Comparison of ENCODE assay signal across 13 cellular contexts in genomic region chr2:136254681-136255080, GRCh38.
DNase-seq lines count a peak whose midpoint lies in the region; ATAC-seq and TF ChIP-seq lines count a peak whose summit lies in the region.
"Had no signal": no experiment of that assay in that cellular context is flagged by ENCODE, and none has a peak within 500 bp of the region (broad histone marks: within the 10 kb centered on the region; RNA-seq: fewer than 3 reads in every experiment).

No MANE protein-coding gene starts in this region.

- intact Hi-C loops in CD8-positive, alpha-beta T cell (cut with DNase I, micrococcal nuclease), result loop anchor here (5.0 to 10.0 kb wide), 2 partner anchors 123 to 340 kb away; no protein-coding TSS in a partner anchor

- peaks cover 26% of the 10 kb centered on the region for H3K4me1 Mint-ChIP-seq in CD8-positive, alpha-beta T cell (ENCODE audit: low read depth)
- H3K4me1 Mint-ChIP-seq in activated T-helper 17 cell treated with anti-CD3 and anti-CD28 coated beads, Interleukin-2, amount 50 U/mL, for 72 hours, result no peaks in the 10 kb centered on the region

- H3K36me3 ChIP-seq in CD8-positive, alpha-beta T cell (ENCODE audit: insufficient read depth, low read length), result no peaks in the 10 kb centered on the region
- no peaks in the 10 kb centered on the region for H3K36me3 ChIP-seq in right atrium auricular region

- H3K4me3 ChIP-seq in CD8-positive, alpha-beta T cell (ENCODE audit: low read depth, low read length), result no peak overlapping the region
- no peak overlapping the region for H3K4me3 ChIP-seq in right atrium auricular region

- TF ChIP-seq CTCF in CD8-positive, alpha-beta T cell (IDR thresholded peaks at IDR 0.05), result no peak
- no peak for TF ChIP-seq CTCF in right atrium auricular region (IDR thresholded peaks at IDR 0.05)

- H3K27me3 Mint-ChIP-seq in CD8-positive, alpha-beta T cell (ENCODE audit: low read depth), result no peaks in the 10 kb centered on the region
- no peaks in the 10 kb centered on the region for H3K27me3 Mint-ChIP-seq in activated T-helper 17 cell treated with anti-CD3 and anti-CD28 coated beads, Interleukin-2, amount 50 U/mL, for 72 hours
- H3K27me3 Mint-ChIP-seq: activated naive CD8-positive, alpha-beta T cell had no signal

- no peak for ATAC-seq in CD8-positive, alpha-beta T cell
- ATAC-seq in GM19035 (IDR thresholded peaks at IDR 0.05; ENCODE audit: unreplicated experiment) (peak; percentile 39), HG02885 (IDR thresholded peaks at IDR 0.05; ENCODE audit: poor library complexity, unreplicated experiment) (peak; percentile 47), GM21576 (IDR thresholded peaks at IDR 0.05; ENCODE audit: unreplicated experiment) (no peak), HG03442 (IDR thresholded peaks at IDR 0.05; ENCODE audit: unreplicated experiment) (no peak)
- no peak for ATAC-seq in activated T-helper 17 cell treated with anti-CD3 and anti-CD28 coated beads, Interleukin-2, amount 50 U/mL, for 72 hours (replicated peaks)

- H3K27ac Mint-ChIP-seq in CD8-positive, alpha-beta T cell, result peak overlapping the region; percentile 45
- H3K27ac Mint-ChIP-seq in activated T-helper 17 cell treated with anti-CD3 and anti-CD28 coated beads, Interleukin-2, amount 50 U/mL, for 72 hours, result peak overlapping the region; percentile 62
- H3K27ac Mint-ChIP-seq: activated naive CD8-positive, alpha-beta T cell had no signal

- no peaks in the 10 kb centered on the region for H3K4me1 ChIP-seq in CD8-positive, alpha-beta T cell (ENCODE audit: insufficient read depth, low read length)
- no peaks in the 10 kb centered on the region for H3K4me1 ChIP-seq in right atrium auricular region

- CTCF ChIA-PET in CD8-positive, alpha-beta T cell (lab: Charles Lee), result interaction anchor here (2.2 kb wide), 1 partner anchor 10 kb away, joined by 5 read pairs; no protein-coding TSS in a partner anchor

- no peak overlapping the region for H3K27ac ChIP-seq in CD8-positive, alpha-beta T cell (ENCODE audit: low read depth, low read length)
- H3K27ac ChIP-seq in right atrium auricular region, result no peak overlapping the region

- H3K9me3 Mint-ChIP-seq in CD8-positive, alpha-beta T cell, result no peaks in the 10 kb centered on the region
- H3K9me3 Mint-ChIP-seq in activated T-helper 17 cell treated with anti-CD3 and anti-CD28 coated beads, Interleukin-2, amount 50 U/mL, for 72 hours, result no peaks in the 10 kb centered on the region

- POLR2A ChIA-PET in CD8-positive, alpha-beta T cell (lab: Charles Lee), result no interaction called here

- H3K36me3 Mint-ChIP-seq in CD8-positive, alpha-beta T cell, result no peaks in the 10 kb centered on the region
- no peaks in the 10 kb centered on the region for H3K36me3 Mint-ChIP-seq in activated T-helper 17 cell treated with anti-CD3 and anti-CD28 coated beads, Interleukin-2, amount 50 U/mL, for 72 hours (ENCODE audit: low read depth)
- H3K36me3 Mint-ChIP-seq: activated naive CD8-positive, alpha-beta T cell had no signal

- H3K27me3 ChIP-seq in CD8-positive, alpha-beta T cell (ENCODE audit: insufficient read depth, low read length), result no peaks in the 10 kb centered on the region
- H3K27me3 ChIP-seq in right atrium auricular region, result no peaks in the 10 kb centered on the region

- H3K4me3 Mint-ChIP-seq in CD8-positive, alpha-beta T cell, result no peak overlapping the region
- H3K4me3 Mint-ChIP-seq in activated T-helper 17 cell treated with anti-CD3 and anti-CD28 coated beads, Interleukin-2, amount 50 U/mL, for 72 hours, result no peak overlapping the region
- H3K4me3 Mint-ChIP-seq: activated naive CD8-positive, alpha-beta T cell had no signal

- no peak for DNase-seq in CD8-positive, alpha-beta T cell
- DNase-seq in Ammon's horn (ENCODE audit: low spot score) (no peak), right atrium auricular region (ENCODE audit: low spot score) (no peak)
- DNase-seq: DMS 273 treated with DMSO at 0.1 percent for 48 hours; kidney glomerular epithelial cell; NCI-H2227 treated with DMSO at 0.1 percent for 48 hours; stimulated activated CD8-positive, alpha-beta memory T cell treated with anti-CD3 and anti-CD28 coated beads, Interleukin-4, amount 100 ng/mL, for 48 hours had no signal

- H3K9me3 ChIP-seq in CD8-positive, alpha-beta T cell (ENCODE audit: low read length), result no peaks in the 10 kb centered on the region
- H3K9me3 ChIP-seq in right atrium auricular region, result no peaks in the 10 kb centered on the region

Comparison
In these comparisons a context has a peak if more than half of its experiments do, and no peak if none do; other contexts are left out.
1. ATAC-seq: peak in GM19035 (single experiment) and HG02885 (single experiment); none in CD8-positive, alpha-beta T cell (single experiment), activated T-helper 17 cell treated with anti-CD3 and anti-CD28 coated beads, Interleukin-2, amount 50 U/mL, for 72 hours (single experiment), GM21576 (single experiment) and HG03442 (single experiment).